ENCODE assay signal across 3 cellular contexts in the genomic region with DNA sequence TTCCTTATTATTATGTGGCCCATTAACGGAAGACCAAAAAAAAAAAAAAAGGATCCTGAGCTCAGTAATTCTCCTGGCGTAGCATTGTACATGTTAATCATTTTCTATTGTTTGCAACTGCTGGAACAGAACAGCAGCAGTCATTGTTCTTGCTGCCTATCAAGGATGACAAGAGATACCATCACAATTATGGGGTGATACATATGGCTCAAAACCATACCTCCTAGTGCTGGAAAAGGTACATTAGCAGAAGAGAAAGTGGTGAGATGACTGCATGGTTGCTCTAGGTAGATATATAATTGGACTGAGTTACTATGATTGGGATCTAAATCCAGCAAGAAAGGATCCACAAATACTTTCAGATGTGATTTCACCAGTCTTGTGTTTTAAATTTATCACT.
A peak's percentile ranks its signal among the peaks of the same experiment; 100 is the strongest.
TF ChIP-seq lines count a peak whose summit lies in the region.

No MANE protein-coding gene starts in this region.

TF ChIP-seq in SK-N-SH, 30 proteins besides CTCF, POLR2A, EP300 and RAD21:
- TF ChIP-seq JUND (IDR thresholded peaks at IDR 0.05) (no peak), NFIC (IDR thresholded peaks at IDR 0.05; ENCODE audit: borderline replicate concordance) (no peak), RXRA (IDR thresholded peaks at IDR 0.05; ENCODE audit: borderline replicate concordance, low read depth) (no peak), GATA2 (CRISPR knock-in tag; IDR thresholded peaks at IDR 0.05) (peak; percentile 44; the same call in 1 of the 2 replicates)
- TF ChIP-seq, protein P1, sequence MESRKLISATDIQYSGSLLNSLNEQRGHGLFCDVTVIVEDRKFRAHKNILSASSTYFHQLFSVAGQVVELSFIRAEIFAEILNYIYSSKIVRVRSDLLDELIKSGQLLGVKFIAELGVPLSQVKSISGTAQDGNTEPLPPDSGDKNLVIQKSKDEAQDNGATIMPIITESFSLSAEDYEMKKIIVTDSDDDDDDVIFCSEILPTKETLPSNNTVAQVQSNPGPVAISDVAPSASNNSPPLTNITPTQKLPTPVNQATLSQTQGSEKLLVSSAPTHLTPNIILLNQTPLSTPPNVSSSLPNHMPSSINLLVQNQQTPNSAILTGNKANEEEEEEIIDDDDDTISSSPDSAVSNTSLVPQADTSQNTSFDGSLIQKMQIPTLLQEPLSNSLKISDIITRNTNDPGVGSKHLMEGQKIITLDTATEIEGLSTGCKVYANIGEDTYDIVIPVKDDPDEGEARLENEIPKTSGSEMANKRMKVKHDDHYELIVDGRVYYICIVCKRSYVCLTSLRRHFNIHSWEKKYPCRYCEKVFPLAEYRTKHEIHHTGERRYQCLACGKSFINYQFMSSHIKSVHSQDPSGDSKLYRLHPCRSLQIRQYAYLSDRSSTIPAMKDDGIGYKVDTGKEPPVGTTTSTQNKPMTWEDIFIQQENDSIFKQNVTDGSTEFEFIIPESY (IDR thresholded peaks at IDR 0.05; ENCODE audit: borderline replicate concordance, low read depth): no peak

TF ChIP-seq in SK-N-SH treated with all-trans-retinoic acid at 6 μM for 48 hours, 23 proteins besides CTCF, POLR2A, EP300 and RAD21:
- TF ChIP-seq TCF4 (CRISPR knock-in tag; IDR thresholded peaks at IDR 0.05; ENCODE audit: borderline replicate concordance): no peak
- TF ChIP-seq ZNF8 (CRISPR knock-in tag; IDR thresholded peaks at IDR 0.05): no peak
- TF ChIP-seq ARNTL (CRISPR knock-in tag; IDR thresholded peaks at IDR 0.05; ENCODE audit: borderline replicate concordance, low read depth): no peak
- TF ChIP-seq ESRRG (CRISPR knock-in tag; IDR thresholded peaks at IDR 0.05): no peak
- no peak for TF ChIP-seq PPARA (CRISPR knock-in tag; IDR thresholded peaks at IDR 0.05; ENCODE audit: borderline replicate concordance)
- TF ChIP-seq ISL1 (CRISPR knock-in tag; IDR thresholded peaks at IDR 0.05): no peak
- TF ChIP-seq ZNF70 (CRISPR knock-in tag; IDR thresholded peaks at IDR 0.05): no peak
- TF ChIP-seq, protein P2, sequence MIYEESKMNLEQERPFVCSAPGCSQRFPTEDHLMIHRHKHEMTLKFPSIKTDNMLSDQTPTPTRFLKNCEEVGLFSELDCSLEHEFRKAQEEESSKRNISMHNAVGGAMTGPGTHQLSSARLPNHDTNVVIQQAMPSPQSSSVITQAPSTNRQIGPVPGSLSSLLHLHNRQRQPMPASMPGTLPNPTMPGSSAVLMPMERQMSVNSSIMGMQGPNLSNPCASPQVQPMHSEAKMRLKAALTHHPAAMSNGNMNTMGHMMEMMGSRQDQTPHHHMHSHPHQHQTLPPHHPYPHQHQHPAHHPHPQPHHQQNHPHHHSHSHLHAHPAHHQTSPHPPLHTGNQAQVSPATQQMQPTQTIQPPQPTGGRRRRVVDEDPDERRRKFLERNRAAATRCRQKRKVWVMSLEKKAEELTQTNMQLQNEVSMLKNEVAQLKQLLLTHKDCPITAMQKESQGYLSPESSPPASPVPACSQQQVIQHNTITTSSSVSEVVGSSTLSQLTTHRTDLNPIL (CRISPR knock-in tag; IDR thresholded peaks at IDR 0.05; ENCODE audit: low read depth): no peak
- no peak for TF ChIP-seq CSDC2 (CRISPR knock-in tag; IDR thresholded peaks at IDR 0.05)
- TF ChIP-seq SNAI2 (CRISPR knock-in tag; IDR thresholded peaks at IDR 0.05): no peak
- TF ChIP-seq BACH2 (CRISPR knock-in tag; IDR thresholded peaks at IDR 0.05; ENCODE audit: borderline replicate concordance): no peak
- no peak for TF ChIP-seq RARB (CRISPR knock-in tag; IDR thresholded peaks at IDR 0.05)
- TF ChIP-seq ZFP30 (CRISPR knock-in tag; IDR thresholded peaks at IDR 0.05): no peak
- TF ChIP-seq GLIS3 (CRISPR knock-in tag; IDR thresholded peaks at IDR 0.05): no peak
- TF ChIP-seq, protein P3, sequence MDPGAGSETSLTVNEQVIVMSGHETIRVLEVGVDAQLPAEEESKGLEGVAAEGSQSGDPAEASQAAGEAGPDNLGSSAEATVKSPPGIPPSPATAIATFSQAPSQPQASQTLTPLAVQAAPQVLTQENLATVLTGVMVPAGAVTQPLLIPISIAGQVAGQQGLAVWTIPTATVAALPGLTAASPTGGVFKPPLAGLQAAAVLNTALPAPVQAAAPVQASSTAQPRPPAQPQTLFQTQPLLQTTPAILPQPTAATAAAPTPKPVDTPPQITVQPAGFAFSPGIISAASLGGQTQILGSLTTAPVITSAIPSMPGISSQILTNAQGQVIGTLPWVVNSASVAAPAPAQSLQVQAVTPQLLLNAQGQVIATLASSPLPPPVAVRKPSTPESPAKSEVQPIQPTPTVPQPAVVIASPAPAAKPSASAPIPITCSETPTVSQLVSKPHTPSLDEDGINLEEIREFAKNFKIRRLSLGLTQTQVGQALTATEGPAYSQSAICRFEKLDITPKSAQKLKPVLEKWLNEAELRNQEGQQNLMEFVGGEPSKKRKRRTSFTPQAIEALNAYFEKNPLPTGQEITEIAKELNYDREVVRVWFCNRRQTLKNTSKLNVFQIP (CRISPR knock-in tag; IDR thresholded peaks at IDR 0.05; ENCODE audit: borderline replicate concordance, low read depth): no peak
- TF ChIP-seq, protein P4, sequence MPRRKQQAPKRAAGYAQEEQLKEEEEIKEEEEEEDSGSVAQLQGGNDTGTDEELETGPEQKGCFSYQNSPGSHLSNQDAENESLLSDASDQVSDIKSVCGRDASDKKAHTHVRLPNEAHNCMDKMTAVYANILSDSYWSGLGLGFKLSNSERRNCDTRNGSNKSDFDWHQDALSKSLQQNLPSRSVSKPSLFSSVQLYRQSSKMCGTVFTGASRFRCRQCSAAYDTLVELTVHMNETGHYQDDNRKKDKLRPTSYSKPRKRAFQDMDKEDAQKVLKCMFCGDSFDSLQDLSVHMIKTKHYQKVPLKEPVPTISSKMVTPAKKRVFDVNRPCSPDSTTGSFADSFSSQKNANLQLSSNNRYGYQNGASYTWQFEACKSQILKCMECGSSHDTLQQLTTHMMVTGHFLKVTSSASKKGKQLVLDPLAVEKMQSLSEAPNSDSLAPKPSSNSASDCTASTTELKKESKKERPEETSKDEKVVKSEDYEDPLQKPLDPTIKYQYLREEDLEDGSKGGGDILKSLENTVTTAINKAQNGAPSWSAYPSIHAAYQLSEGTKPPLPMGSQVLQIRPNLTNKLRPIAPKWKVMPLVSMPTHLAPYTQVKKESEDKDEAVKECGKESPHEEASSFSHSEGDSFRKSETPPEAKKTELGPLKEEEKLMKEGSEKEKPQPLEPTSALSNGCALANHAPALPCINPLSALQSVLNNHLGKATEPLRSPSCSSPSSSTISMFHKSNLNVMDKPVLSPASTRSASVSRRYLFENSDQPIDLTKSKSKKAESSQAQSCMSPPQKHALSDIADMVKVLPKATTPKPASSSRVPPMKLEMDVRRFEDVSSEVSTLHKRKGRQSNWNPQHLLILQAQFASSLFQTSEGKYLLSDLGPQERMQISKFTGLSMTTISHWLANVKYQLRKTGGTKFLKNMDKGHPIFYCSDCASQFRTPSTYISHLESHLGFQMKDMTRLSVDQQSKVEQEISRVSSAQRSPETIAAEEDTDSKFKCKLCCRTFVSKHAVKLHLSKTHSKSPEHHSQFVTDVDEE (CRISPR knock-in tag; IDR thresholded peaks at IDR 0.05): no peak
- TF ChIP-seq TOX (CRISPR knock-in tag; IDR thresholded peaks at IDR 0.05; ENCODE audit: borderline replicate concordance): no peak
- TF ChIP-seq, protein P5, sequence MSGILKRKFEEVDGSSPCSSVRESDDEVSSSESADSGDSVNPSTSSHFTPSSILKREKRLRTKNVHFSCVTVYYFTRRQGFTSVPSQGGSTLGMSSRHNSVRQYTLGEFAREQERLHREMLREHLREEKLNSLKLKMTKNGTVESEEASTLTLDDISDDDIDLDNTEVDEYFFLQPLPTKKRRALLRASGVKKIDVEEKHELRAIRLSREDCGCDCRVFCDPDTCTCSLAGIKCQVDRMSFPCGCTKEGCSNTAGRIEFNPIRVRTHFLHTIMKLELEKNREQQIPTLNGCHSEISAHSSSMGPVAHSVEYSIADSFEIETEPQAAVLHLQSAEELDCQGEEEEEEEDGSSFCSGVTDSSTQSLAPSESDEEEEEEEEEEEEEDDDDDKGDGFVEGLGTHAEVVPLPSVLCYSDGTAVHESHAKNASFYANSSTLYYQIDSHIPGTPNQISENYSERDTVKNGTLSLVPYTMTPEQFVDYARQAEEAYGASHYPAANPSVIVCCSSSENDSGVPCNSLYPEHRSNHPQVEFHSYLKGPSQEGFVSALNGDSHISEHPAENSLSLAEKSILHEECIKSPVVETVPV (CRISPR knock-in tag; IDR thresholded peaks at IDR 0.05): no peak
- TF ChIP-seq ZFP3 (CRISPR knock-in tag; IDR thresholded peaks at IDR 0.05): no peak

TF ChIP-seq in GM12878, 131 proteins besides CTCF, POLR2A, EP300 and RAD21 (continues in another document):
- TF ChIP-seq STAT1 (conservative IDR thresholded peaks at IDR 0.05) (no peak), NR2F1 (conservative IDR thresholded peaks at IDR 0.05) (no peak), IKZF2 (IDR thresholded peaks at IDR 0.05) (peak; percentile 76 to 83), BHLHE40 (IDR thresholded peaks at IDR 0.05; ENCODE audit: borderline replicate concordance in 1 of 2, low read depth in 2 of 2, low read length in 1 of 2) (no peak), NR2C2 (IDR thresholded peaks at IDR 0.05; ENCODE audit: borderline replicate concordance, control insufficient read depth, insufficient read length, low read depth) (no peak), BCL11A (IDR thresholded peaks at IDR 0.05; ENCODE audit: low read depth, low read length) (peak; percentile 50; the same call in 1 of the 2 replicates), IRF4 (IDR thresholded peaks at IDR 0.05; ENCODE audit: low read depth, low read length) (no peak), ZNF384 (IDR thresholded peaks at IDR 0.05; ENCODE audit: borderline replicate concordance, low read depth, low read length) (0 out of 2 replicates have a peak, but pooled peaks have one; percentile 16), CBX5 (IDR thresholded peaks at IDR 0.05; ENCODE audit: low read depth) (no peak), KAT2A (conservative IDR thresholded peaks at IDR 0.05; ENCODE audit: control insufficient read depth, low read depth, low read length) (no peak), HDGF (IDR thresholded peaks at IDR 0.05) (no peak), SIN3A (IDR thresholded peaks at IDR 0.05; ENCODE audit: low read depth, low read length) (no peak), TARDBP (IDR thresholded peaks at IDR 0.05; ENCODE audit: borderline replicate concordance) (no peak), SMC3 (IDR thresholded peaks at IDR 0.05; ENCODE audit: borderline replicate concordance, low read length) (no peak), MEF2B (IDR thresholded peaks at IDR 0.05; ENCODE audit: partially characterized antibody, poor library complexity, severe bottlenecking) (peak; percentile 68), TAF1 (IDR thresholded peaks at IDR 0.05; ENCODE audit: borderline replicate concordance, low read depth, low read length) (no peak), ZZZ3 (IDR thresholded peaks at IDR 0.05; ENCODE audit: control insufficient read depth, insufficient read length, low read depth) (no peak)
- TF ChIP-seq, protein P1 (IDR thresholded peaks at IDR 0.05): no peak
- TF ChIP-seq, protein P6, sequence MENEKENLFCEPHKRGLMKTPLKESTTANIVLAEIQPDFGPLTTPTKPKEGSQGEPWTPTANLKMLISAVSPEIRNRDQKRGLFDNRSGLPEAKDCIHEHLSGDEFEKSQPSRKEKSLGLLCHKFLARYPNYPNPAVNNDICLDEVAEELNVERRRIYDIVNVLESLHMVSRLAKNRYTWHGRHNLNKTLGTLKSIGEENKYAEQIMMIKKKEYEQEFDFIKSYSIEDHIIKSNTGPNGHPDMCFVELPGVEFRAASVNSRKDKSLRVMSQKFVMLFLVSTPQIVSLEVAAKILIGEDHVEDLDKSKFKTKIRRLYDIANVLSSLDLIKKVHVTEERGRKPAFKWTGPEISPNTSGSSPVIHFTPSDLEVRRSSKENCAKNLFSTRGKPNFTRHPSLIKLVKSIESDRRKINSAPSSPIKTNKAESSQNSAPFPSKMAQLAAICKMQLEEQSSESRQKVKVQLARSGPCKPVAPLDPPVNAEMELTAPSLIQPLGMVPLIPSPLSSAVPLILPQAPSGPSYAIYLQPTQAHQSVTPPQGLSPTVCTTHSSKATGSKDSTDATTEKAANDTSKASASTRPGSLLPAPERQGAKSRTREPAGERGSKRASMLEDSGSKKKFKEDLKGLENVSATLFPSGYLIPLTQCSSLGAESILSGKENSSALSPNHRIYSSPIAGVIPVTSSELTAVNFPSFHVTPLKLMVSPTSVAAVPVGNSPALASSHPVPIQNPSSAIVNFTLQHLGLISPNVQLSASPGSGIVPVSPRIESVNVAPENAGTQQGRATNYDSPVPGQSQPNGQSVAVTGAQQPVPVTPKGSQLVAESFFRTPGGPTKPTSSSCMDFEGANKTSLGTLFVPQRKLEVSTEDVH (IDR thresholded peaks at IDR 0.05; ENCODE audit: low read depth, partially characterized antibody): no peak
- TF ChIP-seq, protein P7, sequence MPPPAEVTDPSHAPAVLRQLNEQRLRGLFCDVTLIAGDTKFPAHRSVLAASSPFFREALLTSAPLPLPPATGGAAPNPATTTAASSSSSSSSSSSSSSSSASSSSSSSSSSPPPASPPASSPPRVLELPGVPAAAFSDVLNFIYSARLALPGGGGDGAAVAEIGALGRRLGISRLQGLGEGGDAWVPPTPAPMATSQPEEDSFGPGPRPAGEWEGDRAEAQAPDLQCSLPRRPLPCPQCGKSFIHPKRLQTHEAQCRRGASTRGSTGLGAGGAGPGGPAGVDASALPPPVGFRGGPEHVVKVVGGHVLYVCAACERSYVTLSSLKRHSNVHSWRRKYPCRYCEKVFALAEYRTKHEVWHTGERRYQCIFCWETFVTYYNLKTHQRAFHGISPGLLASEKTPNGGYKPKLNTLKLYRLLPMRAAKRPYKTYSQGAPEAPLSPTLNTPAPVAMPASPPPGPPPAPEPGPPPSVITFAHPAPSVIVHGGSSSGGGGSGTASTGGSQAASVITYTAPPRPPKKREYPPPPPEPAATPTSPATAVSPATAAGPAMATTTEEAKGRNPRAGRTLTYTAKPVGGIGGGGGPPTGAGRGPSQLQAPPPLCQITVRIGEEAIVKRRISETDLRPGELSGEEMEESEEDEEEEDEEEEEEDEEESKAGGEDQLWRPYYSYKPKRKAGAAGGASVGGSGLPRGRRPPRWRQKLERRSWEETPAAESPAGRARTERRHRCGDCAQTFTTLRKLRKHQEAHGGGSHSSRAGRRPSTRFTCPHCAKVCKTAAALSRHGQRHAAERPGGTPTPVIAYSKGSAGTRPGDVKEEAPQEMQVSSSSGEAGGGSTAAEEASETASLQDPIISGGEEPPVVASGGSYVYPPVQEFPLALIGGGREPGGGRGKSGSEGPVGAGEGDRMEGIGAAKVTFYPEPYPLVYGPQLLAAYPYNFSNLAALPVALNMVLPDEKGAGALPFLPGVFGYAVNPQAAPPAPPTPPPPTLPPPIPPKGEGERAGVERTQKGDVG (CRISPR knock-in tag; IDR thresholded peaks at IDR 0.05): no peak
